9 cellular contexts compared by ENCODE assay signal in genomic region chr6:27867941-27868705, GRCh38. TPM values are rescaled to one million over a fixed set of nuclear protein-coding genes. Genes with fewer than 3 reads are reported as not detected.
DNase-seq lines count a peak whose midpoint lies in the region; ATAC-seq and TF ChIP-seq lines count a peak whose summit lies in the region.
"Had no signal": no experiment of that assay in that cellular context is flagged by ENCODE, and none has a peak within 500 bp of the region (broad histone marks: within the 10 kb centered on the region; RNA-seq: fewer than 3 reads in every experiment).

No MANE protein-coding gene starts in this region.

- peaks cover 44% of the 10 kb centered on the region for H3K4me1 ChIP-seq in CD4-positive, CD25-positive, alpha-beta regulatory T cell (ENCODE audit: control insufficient read depth, insufficient read depth, low read length, poor library complexity, severe bottlenecking)
- peaks cover 15% of the 10 kb centered on the region; the same call in 1 of the 2 replicates for H3K4me1 ChIP-seq in HUES64 (ENCODE audit: insufficient read depth, low read length)

- peak overlapping the region; percentile 90 for H3K4me3 ChIP-seq in CD4-positive, CD25-positive, alpha-beta regulatory T cell (ENCODE audit: low read depth, low read length)
- H3K4me3 ChIP-seq in HUES64 (ENCODE audit: low read length) = peak overlapping the region; percentile 90

- peak overlapping the region; percentile 86 for H3K27ac ChIP-seq in CD4-positive, CD25-positive, alpha-beta regulatory T cell (ENCODE audit: insufficient read depth, low read length, poor library complexity, severe bottlenecking)
- H3K27ac ChIP-seq in HUES64 (ENCODE audit: low read depth, low read length) = peak overlapping the region; percentile 99

- H3K4me1 Mint-ChIP-seq in CD4-positive, CD25-positive, alpha-beta regulatory T cell = peaks cover 18 to 62% (median 41%) of the 10 kb centered on the region in 4 donors
- H3K4me1 Mint-ChIP-seq in WTC11 (peaks cover 38% of the 10 kb centered on the region), memory B cell (peaks cover 21% of the 10 kb centered on the region)

- H3K9ac ChIP-seq in HUES64 (ENCODE audit: low read depth, low read length) = peak overlapping the region; percentile 99

- H3K4me3 Mint-ChIP-seq in CD4-positive, CD25-positive, alpha-beta regulatory T cell = peak overlapping the region; percentile 94 to 100 (median 99)
- peak overlapping the region; percentile 97 for H3K4me3 Mint-ChIP-seq in WTC11
- H3K4me3 Mint-ChIP-seq in memory B cell = peak overlapping the region; percentile 98

- peak overlapping the region in 2 of 3 donors; percentile 74 to 99 for H3K27ac Mint-ChIP-seq in CD4-positive, CD25-positive, alpha-beta regulatory T cell
- H3K27ac Mint-ChIP-seq in WTC11 = peak overlapping the region; percentile 100
- H3K27ac Mint-ChIP-seq in memory B cell = peak overlapping the region; percentile 95

- H3K36me3 ChIP-seq in CD4-positive, CD25-positive, alpha-beta regulatory T cell (ENCODE audit: control insufficient read depth, insufficient read depth, low read length) = no peaks in the 10 kb centered on the region
- H3K36me3 ChIP-seq in HUES64 (ENCODE audit: insufficient read depth, low read length) = no peaks in the 10 kb centered on the region

- WGBS in HUES64 = 91% methylated on average over 3 of the region's 4 CpGs

- H3K9me3 ChIP-seq in CD4-positive, CD25-positive, alpha-beta regulatory T cell (ENCODE audit: control insufficient read depth in 2 of 2, low read length in 2 of 2) = no peaks in the 10 kb centered on the region
- H3K9me3 ChIP-seq in HUES64 (ENCODE audit: insufficient read depth, low read depth, low read length) = no peaks in the 10 kb centered on the region

- no peak for ATAC-seq in CD4-positive, CD25-positive, alpha-beta regulatory T cell (ENCODE audit: low read depth in 2 of 2)
- ATAC-seq in WTC11 (no peak), memory B cell (ENCODE audit: low read depth) (no peak), GM19452 (IDR thresholded peaks at IDR 0.05; ENCODE audit: unreplicated experiment) (no peak)

- H3K27me3 Mint-ChIP-seq in CD4-positive, CD25-positive, alpha-beta regulatory T cell = peaks cover 10% of the 10 kb centered on the region
- H3K27me3 Mint-ChIP-seq in WTC11 (ENCODE audit: low read depth) = peaks cover 4% of the 10 kb centered on the region; the same call in 1 of the 2 replicates
- H3K27me3 Mint-ChIP-seq in memory B cell = no peaks in the 10 kb centered on the region

- CTCF ChIA-PET in WTC11 (lab: Charles Lee) = interaction anchor here (4.3 kb wide), 1 partner anchor 21 kb away, joined by 17 read pairs; a partner anchor contains a TSS

- POLR2A ChIA-PET in WTC11 (lab: Charles Lee) = interaction anchor here (0.6 to 12.2 kb wide), 33 partner anchors 12 to 1847 kb away, joined by 3 to 817 read pairs (median 12); a partner anchor contains a TSS

- H3K9me3 Mint-ChIP-seq in CD4-positive, CD25-positive, alpha-beta regulatory T cell = peaks cover 0 to 2% (median 0%) of the 10 kb centered on the region in 7 donors
- H3K9me3 Mint-ChIP-seq in WTC11 = peaks cover 13% of the 10 kb centered on the region
- peaks cover 4% of the 10 kb centered on the region for H3K9me3 Mint-ChIP-seq in memory B cell

- DNase-seq in CD4-positive, CD25-positive, alpha-beta regulatory T cell = peak in 1 of 3 donors; percentile 64
- DNase-seq in WTC11 (ENCODE audit: low spot score) (no peak), memory B cell (ENCODE audit: low spot score in 2 of 2) (no peak), KG1 (lab: John Stamatoyannopoulos, UW) (no peak), superior temporal gyrus (ENCODE audit: extremely low spot score) (no peak), NCI-H446 (lab: John Stamatoyannopoulos, UW) (no peak)

- H3K36me3 Mint-ChIP-seq in CD4-positive, CD25-positive, alpha-beta regulatory T cell = no peaks in the 10 kb centered on the region
- H3K36me3 Mint-ChIP-seq in WTC11 (peaks cover 11% of the 10 kb centered on the region; the same call in 1 of the 2 replicates), memory B cell (no peaks in the 10 kb centered on the region)

- no peaks in the 10 kb centered on the region for H3K27me3 ChIP-seq in CD4-positive, CD25-positive, alpha-beta regulatory T cell (ENCODE audit: control insufficient read depth, insufficient read depth, low read length)
- no peaks in the 10 kb centered on the region for H3K27me3 ChIP-seq in HUES64 (ENCODE audit: insufficient read depth, low read length)

- no peak for TF ChIP-seq CTCF in WTC11 (IDR thresholded peaks at IDR 0.05)

TF ChIP-seq in WTC11, 78 proteins besides CTCF, POLR2A, EP300 and RAD21:
- TF ChIP-seq PRRX2 (CRISPR knock-in tag; IDR thresholded peaks at IDR 0.05) (no peak), ZNF532 (CRISPR knock-in tag; IDR thresholded peaks at IDR 0.05; ENCODE audit: borderline replicate concordance) (no peak), TCF7 (CRISPR knock-in tag; IDR thresholded peaks at IDR 0.05; ENCODE audit: low read depth) (no peak), CREM (CRISPR knock-in tag; IDR thresholded peaks at IDR 0.05) (no peak), ATF6 (CRISPR knock-in tag; IDR thresholded peaks at IDR 0.05) (no peak), HMGA2 (CRISPR knock-in tag; IDR thresholded peaks at IDR 0.05) (no peak)

RNA-seq across cellular contexts. Expression of gene OR2B2, which starts 44.1 kb away (rescaled TPM):
- total RNA-seq in CD4-positive, CD25-positive, alpha-beta regulatory T cell = not detected
- not detected for polyA plus RNA-seq in CD4-positive, CD25-positive, alpha-beta regulatory T cell
- not detected for polyA plus RNA-seq in HUES64 (2013, experiment 1 of 2)
- polyA plus RNA-seq in HUES64 (2013, experiment 2 of 2) = not detected
- not detected in 3 replicates for total RNA-seq in WTC11 (2021)
- total RNA-seq: skeletal muscle tissue had no signal
